In the genomic region with DNA sequence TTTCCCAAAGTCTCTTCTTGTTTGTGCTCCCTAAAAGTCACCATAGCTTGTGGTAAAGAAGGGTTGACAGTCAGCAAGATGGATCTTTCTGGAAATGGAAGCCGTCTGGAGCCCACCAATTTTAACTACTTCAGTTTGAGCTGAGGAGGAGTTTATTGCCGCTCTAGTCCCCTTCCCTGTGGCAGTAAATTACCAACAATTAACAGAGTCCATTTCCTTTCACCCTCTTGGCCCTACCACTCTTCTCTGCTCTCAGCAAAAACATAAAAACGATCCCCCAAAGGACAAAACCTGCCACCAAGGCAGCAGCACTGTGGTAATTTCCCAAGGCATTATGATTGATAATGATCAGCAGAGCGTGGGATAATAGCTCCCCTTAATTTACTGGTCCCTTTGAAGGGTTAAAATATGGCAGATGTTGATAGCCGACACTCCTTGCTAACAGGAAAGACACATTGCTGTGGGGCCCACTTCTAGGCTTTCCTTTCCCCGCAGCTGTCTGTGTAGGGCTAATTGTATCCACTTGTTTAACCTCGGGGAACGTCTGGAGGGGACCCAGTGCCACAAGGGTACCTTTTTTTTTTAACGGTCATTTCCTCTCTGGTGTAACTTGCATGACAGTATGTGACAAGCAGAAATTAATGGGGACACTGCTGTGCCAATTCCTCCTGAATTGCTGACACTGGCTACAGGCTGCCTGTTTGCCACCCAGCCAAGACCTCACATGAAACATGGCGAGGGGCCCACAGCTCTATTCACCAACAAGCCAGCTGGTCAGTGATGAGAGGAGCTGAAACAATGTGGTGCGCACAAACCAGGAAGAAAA, we compare ENCODE assay signal across 1 cellular context.
TF ChIP-seq lines count a peak whose summit lies in the region.

No MANE protein-coding gene starts in this region.

TF ChIP-seq in H1, 55 proteins besides CTCF, POLR2A, EP300 and RAD21:
- no peak for TF ChIP-seq TAF7 (optimal IDR thresholded peaks at IDR 0.05; ENCODE audit: borderline replicate concordance, low read depth, low read length)
- no peak for TF ChIP-seq SIN3A (conservative IDR thresholded peaks at IDR 0.05 in 1 of 2, IDR thresholded peaks at IDR 0.05 in 1 of 2; ENCODE audit: low read depth in 1 of 2, low read length in 2 of 2)
- TF ChIP-seq CEBPB (IDR thresholded peaks at IDR 0.05; ENCODE audit: low read depth, low read length), result no peak
- TF ChIP-seq RXRA (IDR thresholded peaks at IDR 0.05; ENCODE audit: insufficient read depth, low read depth, low read length), result no peak
- no peak for TF ChIP-seq CBX8 (IDR thresholded peaks at IDR 0.05; ENCODE audit: borderline replicate concordance, low read depth, low read length)
- no peak for TF ChIP-seq TEAD4 (IDR thresholded peaks at IDR 0.05; ENCODE audit: low read depth, low read length)
- no peak for TF ChIP-seq KDM5A (IDR thresholded peaks at IDR 0.05; ENCODE audit: low read length)
- no peak for TF ChIP-seq ZNF274 (IDR thresholded peaks at IDR 0.05; ENCODE audit: borderline replicate concordance, extremely low read depth, low read length)
- no peak for TF ChIP-seq EZH2 (IDR thresholded peaks at IDR 0.05; ENCODE audit: low read depth, low read length, severe bottlenecking)
- TF ChIP-seq, protein P1, sequence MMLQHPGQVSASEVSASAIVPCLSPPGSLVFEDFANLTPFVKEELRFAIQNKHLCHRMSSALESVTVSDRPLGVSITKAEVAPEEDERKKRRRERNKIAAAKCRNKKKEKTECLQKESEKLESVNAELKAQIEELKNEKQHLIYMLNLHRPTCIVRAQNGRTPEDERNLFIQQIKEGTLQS (IDR thresholded peaks at IDR 0.05; ENCODE audit: insufficient read depth, low read depth, low read length), result no peak
- no peak for TF ChIP-seq SP4 (IDR thresholded peaks at IDR 0.05; ENCODE audit: low read length)
- no peak for TF ChIP-seq RBBP5 (IDR thresholded peaks at IDR 0.05; ENCODE audit: borderline replicate concordance, low read depth, low read length)
- no peak for TF ChIP-seq SUZ12 (IDR thresholded peaks at IDR 0.05; ENCODE audit: low read length)
- TF ChIP-seq CTBP2 (IDR thresholded peaks at IDR 0.05; ENCODE audit: borderline replicate concordance, insufficient read depth, insufficient read length, low read length), result no peak
- no peak for TF ChIP-seq KDM1A (IDR thresholded peaks at IDR 0.05; ENCODE audit: borderline replicate concordance, low read length)
- TF ChIP-seq TCF12 (IDR thresholded peaks at IDR 0.05; ENCODE audit: low read depth, low read length), result no peak
- TF ChIP-seq POLR2AphosphoS5 (IDR thresholded peaks at IDR 0.05; ENCODE audit: low read depth, low read length), result no peak
- TF ChIP-seq NRF1 (IDR thresholded peaks at IDR 0.05; ENCODE audit: low read depth, low read length), result no peak
- no peak for TF ChIP-seq GABPA (IDR thresholded peaks at IDR 0.05; ENCODE audit: borderline replicate concordance, insufficient read depth, low read length)
TF ChIP-seq in H1: peak in this region for 0.
